Comparison of ENCODE assay signal across 17 cellular contexts in the genomic region with DNA sequence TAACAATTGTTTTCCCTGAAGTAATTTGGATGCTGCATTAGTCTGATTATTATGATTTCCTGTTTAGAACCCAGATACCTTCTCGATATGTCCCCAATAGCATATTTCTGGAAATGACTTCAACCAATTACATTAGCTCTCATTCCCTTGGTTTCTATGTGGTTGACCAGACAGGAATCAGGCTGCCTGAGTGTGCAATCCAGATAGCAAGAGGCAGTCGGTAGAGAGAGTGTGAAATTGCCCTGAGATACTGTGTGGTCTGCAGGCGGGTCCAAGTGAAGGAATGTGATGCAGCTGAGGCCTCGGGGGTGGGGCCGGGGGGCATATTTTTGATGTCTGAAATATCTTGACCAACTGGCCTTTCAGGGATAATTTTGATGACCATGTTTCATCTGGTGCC.
DNase-seq lines count a peak whose midpoint lies in the region; ATAC-seq lines count a peak whose summit lies in the region.
"Had no signal": no experiment of that assay in that cellular context is flagged by ENCODE, and none has a peak within 500 bp of the region (broad histone marks: within the 10 kb centered on the region; RNA-seq: fewer than 3 reads in every experiment).

No MANE protein-coding gene starts in this region.

- no peaks in the 10 kb centered on the region for H3K36me3 ChIP-seq in BLaER1
- no peaks in the 10 kb centered on the region for H3K36me3 ChIP-seq in mesendoderm (ENCODE audit: control insufficient read depth, insufficient read depth, low read length)

- H4K8ac ChIP-seq in mesendoderm (ENCODE audit: low read depth, low read length) = no peak overlapping the region

- H2BK5ac ChIP-seq in mesendoderm (ENCODE audit: low read length) = no peak overlapping the region

- H3K4me2 ChIP-seq in BLaER1 (peak overlapping the region; percentile 79), mesendoderm (ENCODE audit: low read length) (no peak overlapping the region)

- no peak overlapping the region for H2BK120ac ChIP-seq in mesendoderm (ENCODE audit: low read depth, low read length)

- H3K27ac ChIP-seq in BLaER1 (no peak overlapping the region), mesendoderm (ENCODE audit: low read depth, low read length) (no peak overlapping the region)
- H3K27ac ChIP-seq: testis had no signal

- no peak overlapping the region for H2AK5ac ChIP-seq in mesendoderm (ENCODE audit: low read length)

- ATAC-seq in HG02884 (IDR thresholded peaks at IDR 0.05; ENCODE audit: unreplicated experiment) (no peak), HG03025 (IDR thresholded peaks at IDR 0.05; ENCODE audit: low FRiP score, unreplicated experiment) (no peak)
- ATAC-seq: activated naive CD4-positive, alpha-beta T cell treated with anti-CD3 and anti-CD28 coated beads, Interleukin-2, amount 50 U/mL, for 72 hours; K562; WTC11 had no signal

- H3K79me1 ChIP-seq in mesendoderm (ENCODE audit: low read length) = no peaks in the 10 kb centered on the region

- no peaks in the 10 kb centered on the region for H3K79me2 ChIP-seq in mesendoderm (ENCODE audit: control insufficient read depth, insufficient read depth, low read length)

- H4K20me1 ChIP-seq in BLaER1 = no peaks in the 10 kb centered on the region

- H3K23ac ChIP-seq in mesendoderm (ENCODE audit: low read length) = no peak overlapping the region

- no peak overlapping the region for H3K18ac ChIP-seq in mesendoderm (ENCODE audit: low read length)

- H3K4me3 ChIP-seq in BLaER1 (no peak overlapping the region), mesendoderm (ENCODE audit: low read length) (no peak overlapping the region)
- H3K4me3 ChIP-seq: K562, lung, testis had no signal

- no peaks in the 10 kb centered on the region for H3K27me3 ChIP-seq in BLaER1
- H3K27me3 ChIP-seq in mesendoderm (ENCODE audit: insufficient read depth, low read length, poor library complexity) = no peaks in the 10 kb centered on the region
- H3K27me3 ChIP-seq: testis had no signal

- peaks cover 74% of the 10 kb centered on the region for H3K4me1 ChIP-seq in BLaER1
- H3K4me1 ChIP-seq in mesendoderm (ENCODE audit: control insufficient read depth, low read depth, low read length) = no peaks in the 10 kb centered on the region

- no peak overlapping the region for H3K56ac ChIP-seq in mesendoderm (ENCODE audit: low read length)

- no peak overlapping the region for H4K5ac ChIP-seq in mesendoderm (ENCODE audit: low read length)

- no peaks in the 10 kb centered on the region for H3K9me3 ChIP-seq in BLaER1
- H3K9me3 ChIP-seq: testis had no signal

- H3K9ac ChIP-seq in BLaER1 (no peak overlapping the region), mesendoderm (ENCODE audit: low read length) (no peak overlapping the region)

- no CpG with 5 or more reads among the region's 5 CpGs for WGBS in mesendoderm (ENCODE audit: extremely low coverage, insufficient coverage, low lambda C conversion rate)

- H2BK15ac ChIP-seq in mesendoderm (replicated peaks; ENCODE audit: low read depth) = no peak overlapping the region

- DNase-seq in MV-4-11 (lab: John Stamatoyannopoulos, UW) (peak; percentile 54), amniotic epithelial cell (ENCODE audit: low read depth) (peak; percentile 55), mesendoderm (peak; percentile 22), globus pallidus (ENCODE audit: low spot score) (no peak)
- no peak for DNase-seq in activated CD4-positive, CD25-positive, alpha-beta regulatory T cell (lab: John Stamatoyannopoulos, UW)
- DNase-seq: activated CD8-positive, alpha-beta memory T cell treated with anti-CD3 and anti-CD28 coated beads, Interleukin-2, amount 50 U/mL, for 4 hours; NCI-H2081; occipital lobe; stimulated activated CD4-positive, alpha-beta T cell treated with anti-CD3 and anti-CD28 coated beads, Interleukin-15, amount 100 ng/mL, for 24 hours; testis had no signal

- H3K4ac ChIP-seq in mesendoderm (ENCODE audit: low read depth, low read length) = no peak overlapping the region

Comparison
In these comparisons a context has a peak if more than half of its experiments do, and no peak if none do; other contexts are left out.
1. DNase-seq: peak in MV-4-11 (single experiment), amniotic epithelial cell (single experiment) and mesendoderm (single experiment); none in globus pallidus (single experiment) and activated CD4-positive, CD25-positive, alpha-beta regulatory T cell (0 of 4).